In genomic region chr14:93333631-93334095, GRCh38 we compare ENCODE assay signal across 8 cellular contexts. TPM values are rescaled to one million over a fixed set of nuclear protein-coding genes. Genes with fewer than 3 reads are reported as not detected.
A peak's percentile ranks its signal among the peaks of the same experiment; 100 is the strongest.
DNase-seq lines count a peak whose midpoint lies in the region; TF ChIP-seq lines count a peak whose summit lies in the region.

No MANE protein-coding gene starts in this region.

- no peak overlapping the region for H2BK12ac ChIP-seq in H9 (ENCODE audit: insufficient read length, low read depth, low read length)

- H3K36me3 Mint-ChIP-seq in H9 (ENCODE audit: insufficient read depth in 1 of 3, low read depth in 3 of 3) = peaks cover 14 to 30% (median 17%) of the 10 kb centered on the region in 3 experiments

- peaks cover 12 to 14% of the 10 kb centered on the region in 2 experiments for H3K9me3 Mint-ChIP-seq in H9

- no peaks in the 10 kb centered on the region for H3K27me3 ChIP-seq in H9 (ENCODE audit: insufficient read depth, low read length)
- H3K27me3 ChIP-seq in SU-DHL-6 (ENCODE audit: low read length) = no peaks in the 10 kb centered on the region

- H2BK20ac ChIP-seq in H9 (ENCODE audit: low read depth, low read length, poor library complexity, severe bottlenecking) = no peak overlapping the region

- H2BK120ac ChIP-seq in H9 (ENCODE audit: low read depth, low read length, poor library complexity, severe bottlenecking) = no peak overlapping the region

- 0 out of 2 replicates have a peak, but pooled peaks cover 2% of the 10 kb centered on the region for H3K4me1 ChIP-seq in H9 (ENCODE audit: insufficient read depth, low read length)

- H3K18ac ChIP-seq in H9 (ENCODE audit: insufficient read length, low read depth, low read length) = peak overlapping the region; percentile 8

- H4K20me1 ChIP-seq in H9 (ENCODE audit: control insufficient read depth, insufficient read depth, insufficient read length) (no peaks in the 10 kb centered on the region), SU-DHL-6 (ENCODE audit: low read depth, low read length) (peaks cover 12% of the 10 kb centered on the region; the same call in 1 of the 2 replicates)

- H3K4me3 ChIP-seq in SU-DHL-6 (ENCODE audit: insufficient read depth, low read length, poor library complexity, severe bottlenecking) (peak overlapping the region; percentile 89), fibroblast of the aortic adventitia (ENCODE audit: low read depth, low read length) (peak overlapping the region; percentile 80), skeletal muscle cell (ENCODE audit: low read depth, low read length) (peak overlapping the region; percentile 84)

- H3K4me2 ChIP-seq in H9 (ENCODE audit: insufficient read depth, insufficient read length, low read length) = peak overlapping the region; percentile 98
- H3K4me2 ChIP-seq in SU-DHL-6 (ENCODE audit: low read depth, low read length, poor library complexity, severe bottlenecking) = peak overlapping the region; percentile 89

- H2BK5ac ChIP-seq in H9 (ENCODE audit: insufficient read length, low read length) = no peak overlapping the region

- peak overlapping the region; percentile 90 to 97 for H3K4me3 Mint-ChIP-seq in H9

- H2AFZ ChIP-seq in H9 (ENCODE audit: low read length) (no peak overlapping the region), SU-DHL-6 (ENCODE audit: low read depth, low read length, severe bottlenecking) (peak overlapping the region; percentile 96)

- H3K23me2 ChIP-seq in H9 (ENCODE audit: insufficient read length, low read depth, low read length, poor library complexity, severe bottlenecking) = peaks cover 7% of the 10 kb centered on the region

- H3K9me3 ChIP-seq in H9 (ENCODE audit: control insufficient read depth, low read depth, low read length) (peaks cover 14% of the 10 kb centered on the region), SU-DHL-6 (ENCODE audit: insufficient read depth, low read length) (peaks cover 9% of the 10 kb centered on the region; the same call in 1 of the 2 replicates)

- peak overlapping the region; percentile 85 for H4K5ac ChIP-seq in H9 (ENCODE audit: insufficient read length, low read depth, low read length)

- no peaks in the 10 kb centered on the region for H3F3A ChIP-seq in SU-DHL-6 (ENCODE audit: insufficient read depth)

- no peak overlapping the region for H3T11ph ChIP-seq in H9 (ENCODE audit: low read length)

- DNase-seq in H9 (no peak), fibroblast of the aortic adventitia (ENCODE audit: low read depth) (no peak), skeletal muscle cell (ENCODE audit: low read depth) (no peak), COLO829 (ENCODE audit: low spot score) (no peak), COR-L47 (lab: John Stamatoyannopoulos, UW) (no peak), COLO668 (lab: John Stamatoyannopoulos, UW; ENCODE audit: unreplicated experiment) (no peak), head of caudate nucleus (no peak)

- H3K9ac ChIP-seq in H9 (ENCODE audit: extremely low read depth, insufficient read length, low read length) = peak overlapping the region; percentile 86
- H3K9ac ChIP-seq in SU-DHL-6 (ENCODE audit: low read length) = peak overlapping the region; percentile 94

- TF ChIP-seq CTCF in H9 (conservative IDR thresholded peaks at IDR 0.05) = no peak
- TF ChIP-seq CTCF in SU-DHL-6 (IDR thresholded peaks at IDR 0.05; ENCODE audit: insufficient read depth, low read length, poor library complexity, severe bottlenecking) = no peak
- no peak for TF ChIP-seq CTCF in fibroblast of the aortic adventitia (IDR thresholded peaks at IDR 0.05; ENCODE audit: insufficient read depth, low read length)

- no peak overlapping the region for H3K27ac ChIP-seq in H9 (ENCODE audit: insufficient read length, low read depth, low read length)
- H3K27ac ChIP-seq in SU-DHL-6 (ENCODE audit: low read depth, low read length) = peak overlapping the region; percentile 49

- no peak overlapping the region for H2AK5ac ChIP-seq in H9 (ENCODE audit: insufficient read length, low read length)

- peak overlapping the region in 2 of 3 experiments; percentile 65 to 95; a peak in 4 of 7 replicates for H3K27ac Mint-ChIP-seq in H9

- peaks cover 9% of the 10 kb centered on the region for H3K79me1 ChIP-seq in H9 (ENCODE audit: insufficient read depth, low read depth, low read length, poor library complexity, severe bottlenecking)

- peaks cover 21% of the 10 kb centered on the region for H3K79me2 ChIP-seq in H9 (ENCODE audit: insufficient read depth, low read length)
- peaks cover 52% of the 10 kb centered on the region for H3K79me2 ChIP-seq in SU-DHL-6 (ENCODE audit: insufficient read depth, low read length)

- no peaks in the 10 kb centered on the region for H3K36me3 ChIP-seq in SU-DHL-6 (ENCODE audit: low read length)

- intact Hi-C loops in head of caudate nucleus (cut with DNase I) = loop anchor here (5.0 to 10.0 kb wide), 2 partner anchors 51 to 99 kb away; partner anchors contain the start of gene UNC79

- no peaks in the 10 kb centered on the region for H3K27me3 Mint-ChIP-seq in H9 (ENCODE audit: low read depth)

- H3K4me1 Mint-ChIP-seq in H9 = peaks cover 45 to 47% of the 10 kb centered on the region in 2 experiments

- H3K56ac ChIP-seq in H9 (ENCODE audit: insufficient read length, low read depth, low read length) = no peak overlapping the region

- H4K8ac ChIP-seq in H9 (replicated peaks; ENCODE audit: insufficient read length, low read depth, low read length) = no peak overlapping the region

- H3K23ac ChIP-seq in H9 (ENCODE audit: insufficient read length, low read depth, low read length) = no peak overlapping the region

- H3K9me2 ChIP-seq in SU-DHL-6 (replicated peaks; ENCODE audit: insufficient read depth, low read length) = no peaks in the 10 kb centered on the region

- no peak overlapping the region for H3K4ac ChIP-seq in H9 (ENCODE audit: low read depth, low read length)

- no CpG with 5 or more reads among the region's 7 CpGs for WGBS in H9 (ENCODE audit: extremely low coverage, insufficient read length, low lambda C conversion rate)

- no peak overlapping the region for H4K91ac ChIP-seq in H9 (ENCODE audit: insufficient read length, low read depth, low read length)

- H2BK15ac ChIP-seq in H9 (ENCODE audit: low read depth, low read length) = no peak overlapping the region

- H3K14ac ChIP-seq in H9 (ENCODE audit: insufficient read depth, low read length) = no peak overlapping the region

RNA-seq across cellular contexts. Expression of gene BTBD7, which starts 0.8 kb away (rescaled TPM):
- 42.4 and 44.1 TPM in 2 replicates for total RNA-seq in H9 (2021)
- total RNA-seq in fibroblast of the aortic adventitia (ENCODE audit: low replicate concordance) = 38.0 and 39.6 TPM in 2 replicates

RNA-seq across cellular contexts. Expression of gene COX8C, which starts 13.3 kb away (rescaled TPM):
- total RNA-seq in H9 (2021) = not detected in 2 replicates
- total RNA-seq in fibroblast of the aortic adventitia (ENCODE audit: low replicate concordance) = not detected in 2 replicates
